In genomic region chr22:24607429-24608111, GRCh38 we compare ENCODE assay signal across 8 cellular contexts. TPM values are rescaled to one million over a fixed set of nuclear protein-coding genes. Genes with fewer than 3 reads are reported as not detected.
DNase-seq lines count a peak whose midpoint lies in the region; ATAC-seq, FAIRE-seq and TF ChIP-seq lines count a peak whose summit lies in the region.
"Not testable (repeated sequence)": the region's sequence is repeated elsewhere in the genome, so short reads cannot be mapped to it uniquely, and the experiment has no call there.

No MANE protein-coding gene starts in this region.

- H3K36me3 ChIP-seq in H1 (ENCODE audit: control insufficient read depth in 2 of 4, insufficient read depth in 4 of 4, low read length in 3 of 4): not testable (repeated sequence)

- not testable (repeated sequence) for H3K23me2 ChIP-seq in H1 (ENCODE audit: low read depth, low read length)

- H3K27ac Mint-ChIP-seq in T-helper 17 cell: peak overlapping the region; percentile 99
- peak overlapping the region in 4 of 10 donors; percentile 65 to 92 (median 84) for H3K27ac Mint-ChIP-seq in naive thymus-derived CD8-positive, alpha-beta T cell

- FAIRE-seq in H1 (lab: Jason Lieb, UNC): not testable (repeated sequence)

- not testable (repeated sequence) for H3K18ac ChIP-seq in H1 (ENCODE audit: extremely low read depth, low read length)

- CTCF ChIA-PET in H1 (lab: Charles Lee; ENCODE audit: partially characterized antibody): interaction anchor here (1.3 kb wide), 1 partner anchor 23 kb away, joined by 3 read pairs; no protein-coding TSS in a partner anchor

- not testable (repeated sequence) for H4K5ac ChIP-seq in H1 (ENCODE audit: insufficient read length, low read depth, low read length)

- not testable (repeated sequence) for H3K4ac ChIP-seq in H1 (replicated peaks; ENCODE audit: insufficient read length, low read depth, low read length)

- H2AFZ ChIP-seq in H1 (ENCODE audit: low read length): not testable (repeated sequence)

- not testable (repeated sequence) for H3K36me3 Mint-ChIP-seq in T-helper 17 cell (ENCODE audit: low read depth); naive thymus-derived CD8-positive, alpha-beta T cell

- H3K9me3 Mint-ChIP-seq in naive thymus-derived CD8-positive, alpha-beta T cell: not testable (repeated sequence)

- TF ChIP-seq CTCF in H1 (IDR thresholded peaks at IDR 0.05; ENCODE audit: control extremely low read depth in 1 of 3, insufficient read depth in 1 of 3, low read depth in 1 of 3, low read length in 3 of 3): not testable (repeated sequence)

- WGBS in H1 (ENCODE audit: extremely low coverage in 1 of 2, insufficient coverage in 1 of 2, insufficient read length in 1 of 2, insufficient replicate concordance in 2 of 2, low coverage in 1 of 2, low lambda C conversion rate in 2 of 2, missing lambda C conversion rate in 1 of 2), 2 experiments: 88% methylated on average over 17 of the region's 18 CpGs; no CpG with 5 or more reads in 1 of the 2 experiments

- H2BK15ac ChIP-seq in H1 (ENCODE audit: low read length): not testable (repeated sequence)

- not testable (repeated sequence) for H2BK120ac ChIP-seq in H1 (replicated peaks; ENCODE audit: low read depth, low read length)

- H3K27ac ChIP-seq in H1 (ENCODE audit: low read depth, low read length): not testable (repeated sequence)

- not testable (repeated sequence) for TF ChIP-seq EP300 in H1 (IDR thresholded peaks at IDR 0.05; ENCODE audit: borderline replicate concordance in 1 of 2, low read depth in 2 of 2, low read length in 2 of 2)

- H4K8ac ChIP-seq in H1 (ENCODE audit: extremely low read depth, insufficient read depth, low read length): not testable (repeated sequence)

- H3K9ac ChIP-seq in H1 (replicated peaks in 1 of 4; ENCODE audit: extremely low read depth in 1 of 4, low read depth in 3 of 4, low read length in 3 of 4): not testable (repeated sequence)

- POLR2A ChIA-PET in H1 (lab: Charles Lee; ENCODE audit: partially characterized antibody): interaction anchor here (1.0 kb wide), 1 partner anchor 24 kb away, joined by 3 read pairs; no protein-coding TSS in a partner anchor
- POLR2A ChIA-PET in naive thymus-derived CD8-positive, alpha-beta T cell (lab: Charles Lee): not testable (repeated sequence)

- H3K4me1 Mint-ChIP-seq in T-helper 17 cell: peaks cover 20% of the 10 kb centered on the region
- peaks cover 10 to 22% (median 21%) of the 10 kb centered on the region in 4 donors for H3K4me1 Mint-ChIP-seq in naive thymus-derived CD8-positive, alpha-beta T cell

- peak overlapping the region; percentile 70 for H3K4me3 ChIP-seq in Jurkat, Clone E6-1 (ENCODE audit: low read length)
- H3K4me3 ChIP-seq in H1 (ENCODE audit: extremely low read depth in 1 of 4, insufficient read depth in 2 of 4, low read depth in 3 of 4, low read length in 4 of 4): not testable (repeated sequence)

- not testable (repeated sequence) for H4K91ac ChIP-seq in H1 (replicated peaks; ENCODE audit: insufficient read length, low read length)

- H2BK20ac ChIP-seq in H1 (ENCODE audit: low read length): not testable (repeated sequence)

- H4K20me1 ChIP-seq in H1 (replicated peaks in 1 of 2; ENCODE audit: control insufficient read depth in 1 of 2, insufficient read depth in 2 of 2, low read length in 2 of 2): not testable (repeated sequence)

- not testable (repeated sequence) for H3K14ac ChIP-seq in H1 (ENCODE audit: insufficient read length)

- H2BK5ac ChIP-seq in H1 (ENCODE audit: low read depth, low read length): 0 out of 2 replicates have a peak overlapping the region, but pooled peaks have one; percentile 60

- not testable (repeated sequence) for H3K23ac ChIP-seq in H1 (ENCODE audit: insufficient read length)

- not testable (repeated sequence) for H3K79me1 ChIP-seq in H1 (ENCODE audit: low read depth, low read length)

- H3K4me3 Mint-ChIP-seq in T-helper 17 cell: peak overlapping the region; percentile 99
- H3K4me3 Mint-ChIP-seq in naive thymus-derived CD8-positive, alpha-beta T cell: peak overlapping the region in 6 of 10 donors; percentile 26 to 80 (median 68)

- not testable (repeated sequence) for H2AK5ac ChIP-seq in H1 (ENCODE audit: low read depth, low read length)

- H3K56ac ChIP-seq in H1 (replicated peaks; ENCODE audit: insufficient read length, low read depth, low read length): not testable (repeated sequence)

- H3K27me3 ChIP-seq in H1 (replicated peaks in 1 of 4; ENCODE audit: control insufficient read depth in 3 of 4, extremely low read depth in 1 of 4, insufficient read depth in 3 of 4, low read length in 3 of 4): not testable (repeated sequence)

- not testable (repeated sequence) for H3K79me2 ChIP-seq in H1 (ENCODE audit: control insufficient read depth in 1 of 2, insufficient read depth in 2 of 2, low read length in 2 of 2)

- TF ChIP-seq POLR2A in H1 (IDR thresholded peaks at IDR 0.05; ENCODE audit: control extremely low read depth in 1 of 2, low read depth in 2 of 2, low read length in 2 of 2): not testable (repeated sequence)

- H3K9me3 ChIP-seq in T-helper 17 cell (ENCODE audit: control insufficient read depth, low read length, poor library complexity, severe bottlenecking); H1 (ENCODE audit: insufficient read depth in 2 of 2, low read depth in 1 of 2, low read length in 1 of 2): not testable (repeated sequence)

- not testable (repeated sequence) for H3K4me2 ChIP-seq in H1 (ENCODE audit: insufficient read depth in 1 of 2, low read depth in 2 of 2, low read length in 2 of 2)

- not testable (repeated sequence) for H3K27me3 Mint-ChIP-seq in T-helper 17 cell; naive thymus-derived CD8-positive, alpha-beta T cell

- H2BK12ac ChIP-seq in H1 (ENCODE audit: low read depth, low read length): not testable (repeated sequence)

- not testable (repeated sequence) for H3K4me1 ChIP-seq in H1 (replicated peaks in 1 of 4; ENCODE audit: control insufficient read depth in 3 of 4, insufficient read depth in 4 of 4, low read length in 3 of 4)

- TF ChIP-seq RAD21 in H1 (IDR thresholded peaks at IDR 0.05 in 1 of 2, conservative IDR thresholded peaks at IDR 0.05 in 1 of 2; ENCODE audit: low read depth in 2 of 2, low read length in 2 of 2): not testable (repeated sequence)

- peak; percentile 39 for DNase-seq in EH (ENCODE audit: low read depth)
- peak; percentile 78 for DNase-seq in Jurkat, Clone E6-1 (ENCODE audit: low read depth, low spot score)
- peak in 2 of 3 donors; percentile 37 to 46 for DNase-seq in T-helper 17 cell
- peak; percentile 46 for DNase-seq in activated T-cell treated with anti-CD3 and anti-CD28 coated beads, Interleukin-2, amount 50 U/mL, for 1 hour
- peak in 1 of 2 experiments; percentile 45 for DNase-seq in H1 (ENCODE audit: low read depth in 1 of 2, low spot score in 2 of 2)
- peak in 1 of 10 donors; percentile 15 for DNase-seq in naive thymus-derived CD8-positive, alpha-beta T cell
- DNase-seq in stimulated activated CD8-positive, alpha-beta memory T cell treated with anti-CD3 and anti-CD28 coated beads, Interleukin-15, amount 100 ng/mL, for 48 hours (ENCODE audit: low read depth in 2 of 2): peak; percentile 48 to 65

- ATAC-seq in GM19452 (IDR thresholded peaks at IDR 0.05; ENCODE audit: unreplicated experiment): peak; percentile 61
- ATAC-seq in T-helper 17 cell: peak; percentile 87
- peak in 1 of 2 donors; percentile 31 for ATAC-seq in naive thymus-derived CD8-positive, alpha-beta T cell

RNA-seq across cellular contexts. Expression of gene GGT1, which starts 4.6 kb away (rescaled TPM):
- polyA plus RNA-seq in Jurkat, Clone E6-1 (2012; ENCODE audit: insufficient read depth, insufficient read length): 7.3 TPM
- total RNA-seq in T-helper 17 cell: 10 to 100 TPM; 20.1 to 54.3 TPM
- total RNA-seq in H1 (2021; fragmentation: NEBNext Ultra II Directional; extraction: Animal tissue kit (Norgen Biotek cat#: 25700)): 14.0 and 14.4 TPM in 2 replicates
- polyA plus RNA-seq in H1 (2011; rRNA removed): 29.2 and 44.8 TPM in 2 replicates
- polyA plus RNA-seq in H1 (2011; cell fraction: cytosol; rRNA removed): 29.3 TPM
- polyA plus RNA-seq in H1 (2011; cell fraction: nucleus; rRNA removed): 46.8 TPM
- 8.0 to 18.8 TPM (median 17.1 TPM) in 4 replicates for polyA plus RNA-seq in H1 (2012, experiment 1 of 2)
- 14.4 TPM for polyA plus RNA-seq in H1 (2012, experiment 2 of 2)
- 13.9 TPM for polyA plus RNA-seq in H1 (2013, experiment 1 of 2)
- polyA plus RNA-seq in H1 (2013, experiment 2 of 2): 11.9 TPM
- 7.5 and 9.6 TPM in 2 replicates for polyA minus RNA-seq in H1 (2011; rRNA and poly(A)+ RNA removed)
- 10.5 TPM for polyA minus RNA-seq in H1 (2011; cell fraction: cytosol; rRNA and poly(A)+ RNA removed)
- polyA minus RNA-seq in H1 (2011; cell fraction: nucleus; rRNA and poly(A)+ RNA removed): 11.2 TPM
- 10 to 100 TPM; 14.7 to 21.1 TPM for total RNA-seq in naive thymus-derived CD8-positive, alpha-beta T cell
- under 1 TPM in 2 of 3 donors, not detected in 1; 0.79 to 0.86 TPM for polyA plus RNA-seq in naive thymus-derived CD8-positive, alpha-beta T cell

RNA-seq across cellular contexts. Expression of gene LRRC75B, which starts 14.7 kb away (rescaled TPM):
- not detected for polyA plus RNA-seq in Jurkat, Clone E6-1 (2012; ENCODE audit: insufficient read depth, insufficient read length)
- total RNA-seq in T-helper 17 cell: under 1 TPM in 1 of 2 donors, not detected in 1; 0.40 TPM
- total RNA-seq in H1 (2021; fragmentation: NEBNext Ultra II Directional; extraction: Animal tissue kit (Norgen Biotek cat#: 25700)): 10.9 and 12.2 TPM in 2 replicates
- polyA plus RNA-seq in H1 (2011; rRNA removed): 26.6 and 39.0 TPM in 2 replicates
- polyA plus RNA-seq in H1 (2011; cell fraction: cytosol; rRNA removed): 29.2 TPM
- polyA plus RNA-seq in H1 (2011; cell fraction: nucleus; rRNA removed): 132 TPM
- 7.7 to 16.2 TPM (median 15.1 TPM) in 4 replicates for polyA plus RNA-seq in H1 (2012, experiment 1 of 2)
- 8.9 TPM for polyA plus RNA-seq in H1 (2012, experiment 2 of 2)
- polyA plus RNA-seq in H1 (2013, experiment 1 of 2): 9.3 TPM
- polyA plus RNA-seq in H1 (2013, experiment 2 of 2): 7.8 TPM
- polyA minus RNA-seq in H1 (2011; rRNA and poly(A)+ RNA removed): 8.1 and 8.4 TPM in 2 replicates
- 8.7 TPM for polyA minus RNA-seq in H1 (2011; cell fraction: cytosol; rRNA and poly(A)+ RNA removed)
- 19.6 TPM for polyA minus RNA-seq in H1 (2011; cell fraction: nucleus; rRNA and poly(A)+ RNA removed)
- total RNA-seq in naive thymus-derived CD8-positive, alpha-beta T cell: not detected
- polyA plus RNA-seq in naive thymus-derived CD8-positive, alpha-beta T cell: under 1 TPM in 2 of 3 donors, not detected in 1; 0.15 to 0.16 TPM

RNA-seq across cellular contexts. Expression of gene SNRPD3, which starts 51.8 kb away (rescaled TPM):
- 480 TPM for polyA plus RNA-seq in Jurkat, Clone E6-1 (2012; ENCODE audit: insufficient read depth, insufficient read length)
- total RNA-seq in T-helper 17 cell: 10 to 100 TPM; 35.2 to 41.2 TPM
- 200 TPM in 2 replicates for total RNA-seq in H1 (2021; fragmentation: NEBNext Ultra II Directional; extraction: Animal tissue kit (Norgen Biotek cat#: 25700))
- 258 and 455 TPM in 2 replicates for polyA plus RNA-seq in H1 (2011; rRNA removed)
- 394 TPM for polyA plus RNA-seq in H1 (2011; cell fraction: cytosol; rRNA removed)
- 159 TPM for polyA plus RNA-seq in H1 (2011; cell fraction: nucleus; rRNA removed)
- 341 to 525 TPM (median 423 TPM) in 4 replicates for polyA plus RNA-seq in H1 (2012, experiment 1 of 2)
- polyA plus RNA-seq in H1 (2012, experiment 2 of 2): 66.4 TPM
- polyA plus RNA-seq in H1 (2013, experiment 1 of 2): 141 TPM
- polyA plus RNA-seq in H1 (2013, experiment 2 of 2): 143 TPM
- 289 and 329 TPM in 2 replicates for polyA minus RNA-seq in H1 (2011; rRNA and poly(A)+ RNA removed)
- polyA minus RNA-seq in H1 (2011; cell fraction: cytosol; rRNA and poly(A)+ RNA removed): 131 TPM
- polyA minus RNA-seq in H1 (2011; cell fraction: nucleus; rRNA and poly(A)+ RNA removed): 174 TPM
- total RNA-seq in naive thymus-derived CD8-positive, alpha-beta T cell: 10 to 100 TPM; 81.8 to 83.9 TPM
- polyA plus RNA-seq in naive thymus-derived CD8-positive, alpha-beta T cell: 100 to 1,000 TPM in 1 of 3 donors, 10 to 100 TPM in 2; 95.6 to 103 (median 97.9) TPM

RNA-seq across cellular contexts. Expression of gene GUCD1, which starts 52.6 kb away (rescaled TPM):
- polyA plus RNA-seq in Jurkat, Clone E6-1 (2012; ENCODE audit: insufficient read depth, insufficient read length): 74.9 TPM
- total RNA-seq in T-helper 17 cell: 10 to 100 TPM; 58.4 to 96.3 TPM
- total RNA-seq in H1 (2021; fragmentation: NEBNext Ultra II Directional; extraction: Animal tissue kit (Norgen Biotek cat#: 25700)): 74.3 and 85.2 TPM in 2 replicates
- 128 and 135 TPM in 2 replicates for polyA plus RNA-seq in H1 (2011; rRNA removed)
- polyA plus RNA-seq in H1 (2011; cell fraction: cytosol; rRNA removed): 100 TPM
- polyA plus RNA-seq in H1 (2011; cell fraction: nucleus; rRNA removed): 98.6 TPM
- polyA plus RNA-seq in H1 (2012, experiment 1 of 2): 70.9 to 98.5 TPM (median 87.2 TPM) in 4 replicates
- polyA plus RNA-seq in H1 (2012, experiment 2 of 2): 95.0 TPM
- 47.8 TPM for polyA plus RNA-seq in H1 (2013, experiment 1 of 2)
- polyA plus RNA-seq in H1 (2013, experiment 2 of 2): 47.2 TPM
- polyA minus RNA-seq in H1 (2011; rRNA and poly(A)+ RNA removed): 129 and 150 TPM in 2 replicates
- 79.6 TPM for polyA minus RNA-seq in H1 (2011; cell fraction: cytosol; rRNA and poly(A)+ RNA removed)
- 67.6 TPM for polyA minus RNA-seq in H1 (2011; cell fraction: nucleus; rRNA and poly(A)+ RNA removed)
- 10 to 100 TPM; 67.2 to 69.2 TPM for total RNA-seq in naive thymus-derived CD8-positive, alpha-beta T cell
- 10 to 100 TPM; 27.8 to 42.6 (median 32.3) TPM for polyA plus RNA-seq in naive thymus-derived CD8-positive, alpha-beta T cell
